Comparison of ENCODE assay signal across 8 cellular contexts in genomic region chr5:159341914-159342313, GRCh38. TPM values are rescaled to one million over a fixed set of nuclear protein-coding genes. Genes with fewer than 3 reads are reported as not detected.
A peak's percentile ranks its signal among the peaks of the same experiment; 100 is the strongest.
DNase-seq lines count a peak whose midpoint lies in the region; ATAC-seq and TF ChIP-seq lines count a peak whose summit lies in the region.

No MANE protein-coding gene starts in this region.

- intact Hi-C loops in CD14-positive monocyte (cut with micrococcal nuclease) = loop anchor here in 1 of 2 donors (10.0 kb wide), 1 partner anchor 663 kb away; the partner anchor contains the start of gene TTC1
- intact Hi-C loops in IMR-90 (cut with micrococcal nuclease) = no loop called here
- intact Hi-C loops in natural killer cell (cut with micrococcal nuclease) = loop anchor here (2.0 kb wide), 1 partner anchor 71 kb away; no protein-coding TSS in a partner anchor

- H3K9me3 Mint-ChIP-seq in CD14-positive monocyte = peaks cover 0 to 8% (median 0%) of the 10 kb centered on the region in 7 donors
- H3K9me3 Mint-ChIP-seq in natural killer cell = no peaks in the 10 kb centered on the region

- H3K36me3 ChIP-seq in IMR-90 (ENCODE audit: control insufficient read depth, insufficient read depth, low read length) = no peaks in the 10 kb centered on the region

- no peak overlapping the region for H4K5ac ChIP-seq in IMR-90 (ENCODE audit: low read depth, low read length)

- no peak overlapping the region for H3K18ac ChIP-seq in IMR-90 (ENCODE audit: low read depth, low read length)

- POLR2A ChIA-PET in IMR-90 (lab: Charles Lee; ENCODE audit: unreplicated experiment) = no interaction called here

- H3K4me1 Mint-ChIP-seq in CD14-positive monocyte = peaks cover 65% of the 10 kb centered on the region
- H3K4me1 Mint-ChIP-seq in natural killer cell = peaks cover 54 to 58% of the 10 kb centered on the region in 2 donors

- H3K79me1 ChIP-seq in IMR-90 (ENCODE audit: low read depth in 1 of 2, low read length in 2 of 2) = no peaks in the 10 kb centered on the region

- 0% methylated on average over 3 of the region's 4 CpGs; no CpG with 5 or more reads in 1 of the 2 experiments for WGBS in IMR-90 (ENCODE audit: extremely low coverage in 2 of 2, insufficient read length in 1 of 2), 2 experiments

- H3K4me2 ChIP-seq in IMR-90 (ENCODE audit: low read depth, low read length) = no peak overlapping the region

- H3K4me1 ChIP-seq in IMR-90 (ENCODE audit: control insufficient read depth, insufficient read depth, low read length) = peaks cover 2% of the 10 kb centered on the region; the same call in 1 of the 2 replicates

- H2AFZ ChIP-seq in IMR-90 (replicated peaks; ENCODE audit: low read length, poor library complexity) = peak overlapping the region; percentile 48

- H4K91ac ChIP-seq in IMR-90 (ENCODE audit: insufficient read depth, low read depth, low read length) = 0 out of 2 replicates have a peak overlapping the region, but pooled peaks have one; percentile 10

- no peaks in the 10 kb centered on the region for H4K20me1 ChIP-seq in IMR-90 (ENCODE audit: insufficient read depth, low read length)

- ATAC-seq in IMR-90 (ENCODE audit: low read depth) (peak; percentile 60), natural killer cell (peak; percentile 77 to 84 (median 82)), GM19452 (IDR thresholded peaks at IDR 0.05; ENCODE audit: unreplicated experiment) (no peak), HG02973 (IDR thresholded peaks at IDR 0.05; ENCODE audit: unreplicated experiment) (no peak)

- no peak overlapping the region for H2BK20ac ChIP-seq in IMR-90 (ENCODE audit: low read depth, low read length)

- H3K4ac ChIP-seq in IMR-90 (ENCODE audit: low read depth, low read length) = no peak overlapping the region

- no peak overlapping the region for H2AK5ac ChIP-seq in IMR-90 (ENCODE audit: low read depth, low read length)

- peaks cover 10% of the 10 kb centered on the region for H3K9me3 ChIP-seq in IMR-90 (ENCODE audit: control insufficient read depth, insufficient read depth, low read length)

- peaks cover 2 to 8% of the 10 kb centered on the region in 2 donors for H3K36me3 Mint-ChIP-seq in CD14-positive monocyte
- no peaks in the 10 kb centered on the region for H3K36me3 Mint-ChIP-seq in natural killer cell

- H3K27ac Mint-ChIP-seq in CD14-positive monocyte = peak overlapping the region; percentile 80 to 97 (median 89)
- H3K27ac Mint-ChIP-seq in natural killer cell = peak overlapping the region; percentile 72 to 81

- no peak for TF ChIP-seq CTCF in CD14-positive monocyte (IDR thresholded peaks at IDR 0.05)
- TF ChIP-seq CTCF in IMR-90 (conservative IDR thresholded peaks at IDR 0.05; ENCODE audit: low read depth, low read length) = no peak
- TF ChIP-seq CTCF in natural killer cell (IDR thresholded peaks at IDR 0.05) = no peak

- H3K4me3 ChIP-seq in IMR-90 (ENCODE audit: insufficient read depth, low read depth, low read length) = no peak overlapping the region

- TF ChIP-seq RAD21 in IMR-90 (IDR thresholded peaks at IDR 0.05; ENCODE audit: low read length) = no peak

- 0 out of 2 replicates have a peak overlapping the region, but pooled peaks have one; percentile 16 for H3K14ac ChIP-seq in IMR-90 (replicated peaks; ENCODE audit: low read depth, low read length)

- H2BK120ac ChIP-seq in IMR-90 (ENCODE audit: low read depth, low read length) = no peak overlapping the region

- H3K9me1 ChIP-seq in IMR-90 (ENCODE audit: insufficient read depth, low read length) = no peaks in the 10 kb centered on the region

- H3K27me3 Mint-ChIP-seq in CD14-positive monocyte (ENCODE audit: low read depth in 3 of 3) (peaks cover 0 to 7% (median 0%) of the 10 kb centered on the region in 3 donors), natural killer cell (ENCODE audit: low read depth in 2 of 2) (peaks cover 2 to 11% of the 10 kb centered on the region in 2 donors)

- no peak overlapping the region for H2BK5ac ChIP-seq in IMR-90 (ENCODE audit: low read depth, low read length, poor library complexity, severe bottlenecking)

- CTCF ChIA-PET in IMR-90 (lab: Yijun Ruan, JAX) = interaction anchor here (0.6 to 1.6 kb wide), 2 partner anchors 10 to 302 kb away, joined by 3 to 5 read pairs; no protein-coding TSS in a partner anchor

- DNase-seq in CD14-positive monocyte (ENCODE audit: low spot score) (peak; percentile 87), IMR-90 (peak; percentile 71), UCSD-AML1 (lab: John Stamatoyannopoulos, UW; ENCODE audit: unreplicated experiment) (peak; percentile 63), dermis microvascular lymphatic vessel endothelial cell (ENCODE audit: low read depth in 2 of 2) (peak; percentile 25 to 42), natural killer cell (peak; percentile 56), cerebellar cortex (ENCODE audit: low spot score) (no peak)

- in situ Hi-C loops in IMR-90 (cut with MboI; ENCODE audit: low sequenced_read_pairs) = no loop called here

- H3K27ac ChIP-seq in IMR-90 (ENCODE audit: insufficient read depth, low read length) = no peak overlapping the region

- H2AK9ac ChIP-seq in IMR-90 (replicated peaks; ENCODE audit: low read depth, low read length, poor library complexity) = no peak overlapping the region

- dilution Hi-C loops in IMR-90 (cut with HindIII; ENCODE audit: low sequenced_read_pairs, unreplicated experiment) = no loop called here

- H4K8ac ChIP-seq in IMR-90 (ENCODE audit: low read depth in 2 of 2, low read length in 2 of 2) = no peak overlapping the region

- H3K4me3 Mint-ChIP-seq in CD14-positive monocyte (no peak overlapping the region), natural killer cell (peak overlapping the region; percentile 29)

- TF ChIP-seq POLR2A in IMR-90 (IDR thresholded peaks at IDR 0.05; ENCODE audit: low read depth, low read length) = no peak

- BruUV-seq in IMR-90 (replicated peaks; lab: Mats Ljungman, UMichigan) = no TSS peak

- H3K9ac ChIP-seq in IMR-90 (ENCODE audit: low read depth, low read length) = no peak overlapping the region

- H3K56ac ChIP-seq in IMR-90 (ENCODE audit: extremely low read depth, insufficient read depth, low read length) = no peak overlapping the region

- H3K23ac ChIP-seq in IMR-90 (ENCODE audit: low read depth, low read length) = no peak overlapping the region

- H3K27me3 ChIP-seq in IMR-90 (ENCODE audit: control insufficient read depth, insufficient read depth, low read length) = peaks cover 10% of the 10 kb centered on the region

- H2BK15ac ChIP-seq in IMR-90 (ENCODE audit: low read depth, low read length) = no peak overlapping the region

TF ChIP-seq in IMR-90, 13 proteins besides CTCF, POLR2A, EP300 and RAD21:
- TF ChIP-seq USF2 (IDR thresholded peaks at IDR 0.05; ENCODE audit: low read depth, low read length) (peak; percentile 80), NFE2L2 (IDR thresholded peaks at IDR 0.05; ENCODE audit: low read depth, low read length) (no peak), RFX5 (IDR thresholded peaks at IDR 0.05; ENCODE audit: low read depth, low read length) (no peak), CEBPB (IDR thresholded peaks at IDR 0.05; ENCODE audit: low read depth, low read length) (peak; percentile 94)
TF ChIP-seq in IMR-90: peak in this region for 2.

RNA-seq across cellular contexts. Expression of gene IL12B, which starts 11.6 kb away (rescaled TPM):
- not detected for polyA plus RNA-seq in CD14-positive monocyte
- total RNA-seq in IMR-90 (2012; rRNA removed) = under 0.01 TPM in 1 of 2 replicates, not detected in the other
- 0.03 TPM in 1 of 2 replicates, not detected in the other for polyA plus RNA-seq in IMR-90 (2012; rRNA removed)
- polyA plus RNA-seq in IMR-90 (2012; cell fraction: cytosol; rRNA removed) = not detected in 2 replicates
- polyA plus RNA-seq in IMR-90 (2012; cell fraction: nucleus; rRNA removed; ENCODE audit: low replicate concordance) = 0.07 and 0.17 TPM in 2 replicates
- total RNA-seq in dermis microvascular lymphatic vessel endothelial cell = not detected in 2 replicates
- total RNA-seq in natural killer cell = not detected

Comparison
In these comparisons a context has a peak if more than half of its experiments do, and no peak if none do; other contexts are left out.
1. ATAC-seq: peak in IMR-90 (single experiment) and natural killer cell (3 of 3); none in GM19452 (single experiment) and HG02973 (single experiment).